ENCODE assay signal across 17 cellular contexts in genomic region chr2:178860551-178860950, GRCh38. TPM values are rescaled to one million over a fixed set of nuclear protein-coding genes. Genes with fewer than 3 reads are reported as not detected.
DNase-seq lines count a peak whose midpoint lies in the region; ATAC-seq and TF ChIP-seq lines count a peak whose summit lies in the region.
"Had no signal": no experiment of that assay in that cellular context is flagged by ENCODE, and none has a peak within 500 bp of the region (broad histone marks: within the 10 kb centered on the region; RNA-seq: fewer than 3 reads in every experiment).

No MANE protein-coding gene starts in this region.

- no peak for TF ChIP-seq CTCF in colonic mucosa (IDR thresholded peaks at IDR 0.05)
- TF ChIP-seq CTCF in testis (IDR thresholded peaks at IDR 0.05), result peak in 2 of 3 experiments; percentile 40 to 41

- no peak overlapping the region for H3K9ac ChIP-seq in colonic mucosa (ENCODE audit: low read depth in 2 of 2, low read length in 2 of 2)

- H3K4me1 ChIP-seq in colonic mucosa (no peaks in the 10 kb centered on the region), testis (peaks cover 2% of the 10 kb centered on the region)

- 36 to 46% methylated on average over 3 of the region's 3 CpGs for WGBS in testis, 2 donors

- H3K4me3 ChIP-seq in colonic mucosa (no peak overlapping the region), testis (no peak overlapping the region)

- H3K9me3 Mint-ChIP-seq in activated CD8-positive, alpha-beta memory T cell treated with anti-CD3 and anti-CD28 coated beads, Interleukin-2, amount 10 ng/mL, durations not matched to agents 7 days and 5 days (ENCODE audit: low read depth), result no peaks in the 10 kb centered on the region
- H3K9me3 Mint-ChIP-seq: activated naive CD8-positive, alpha-beta T cell treated with anti-CD3 and anti-CD28 coated beads, Interleukin-2, amount 50 U/mL, for 24 hours had no signal

- H3K9me3 ChIP-seq in colonic mucosa (no peaks in the 10 kb centered on the region), testis (no peaks in the 10 kb centered on the region)

- intact Hi-C loops in colonic mucosa (cut with DNase I), result no loop called here
- intact Hi-C loops in left ventricle myocardium superior (cut with micrococcal nuclease), result no loop called here
- intact Hi-C loops in testis (cut with DNase I; ENCODE audit: low total_unique reads), result no loop called here

- H3K27ac Mint-ChIP-seq in activated CD8-positive, alpha-beta memory T cell treated with anti-CD3 and anti-CD28 coated beads, Interleukin-2, amount 10 ng/mL, durations not matched to agents 7 days and 5 days, result no peak overlapping the region
- H3K27ac Mint-ChIP-seq: activated naive CD8-positive, alpha-beta T cell treated with anti-CD3 and anti-CD28 coated beads, Interleukin-2, amount 50 U/mL, for 24 hours; progenitor cell of endocrine pancreas; T-helper 17 cell had no signal

- CTCF ChIA-PET in activated CD8-positive, alpha-beta memory T cell treated with anti-CD3 and anti-CD28 coated beads, Interleukin-2, amount 10 ng/mL, durations not matched to agents 7 days and 5 days (lab: Charles Lee), result interaction anchor here (0.5 kb wide), 1 partner anchor 9 kb away, joined by 3 read pairs; no protein-coding TSS in a partner anchor

- no peaks in the 10 kb centered on the region for H3K36me3 ChIP-seq in colonic mucosa
- no peaks in the 10 kb centered on the region for H3K36me3 ChIP-seq in testis (ENCODE audit: low read depth, missing control alignments)

- H3K27me3 Mint-ChIP-seq in activated CD8-positive, alpha-beta memory T cell treated with anti-CD3 and anti-CD28 coated beads, Interleukin-2, amount 10 ng/mL, durations not matched to agents 7 days and 5 days, result no peaks in the 10 kb centered on the region
- H3K27me3 Mint-ChIP-seq: activated naive CD8-positive, alpha-beta T cell treated with anti-CD3 and anti-CD28 coated beads, Interleukin-2, amount 50 U/mL, for 24 hours; progenitor cell of endocrine pancreas had no signal

- DNase-seq in NCI-H446 treated with DMSO at 0.1 percent for 48 hours (lab: John Stamatoyannopoulos, UW), result peak; percentile 86
- peak; percentile 20 for DNase-seq in colonic mucosa
- peak; percentile 52 for DNase-seq in left ventricle myocardium superior
- DNase-seq in testis, result peak; percentile 87
- DNase-seq in stimulated activated CD4-positive, alpha-beta T cell treated with anti-CD3 and anti-CD28 coated beads, Interleukin-4, amount 100 ng/mL, for 4 hours, result no peak
- DNase-seq in activated CD8-positive, alpha-beta memory T cell treated with anti-CD3 and anti-CD28 coated beads, Interleukin-2, amount 10 ng/mL, durations not matched to agents 7 days and 5 days, result no peak
- no peak for DNase-seq in activated CD4-positive, alpha-beta T cell treated with anti-CD3 and anti-CD28 coated beads, Interleukin-2, amount 50 U/mL, for 48 hours
- DNase-seq: activated CD4-positive, CD25-positive, alpha-beta regulatory T cell treated with anti-CD3 and anti-CD28 coated beads, Interleukin-2, amount 50 U/mL, for 72 hours; activated naive CD8-positive, alpha-beta T cell treated with anti-CD3 and anti-CD28 coated beads, Interleukin-2, amount 50 U/mL, for 24 hours; foreskin melanocyte; islet precursor cell; NCI-H1694 treated with DMSO at 0.1 percent for 48 hours; NCI-H774; T-helper 17 cell had no signal

- peak; percentile 45 for ATAC-seq in left ventricle myocardium superior
- ATAC-seq in activated CD8-positive, alpha-beta memory T cell treated with anti-CD3 and anti-CD28 coated beads, Interleukin-2, amount 10 ng/mL, durations not matched to agents 7 days and 5 days, result no peak
- ATAC-seq: activated naive CD8-positive, alpha-beta T cell treated with anti-CD3 and anti-CD28 coated beads, Interleukin-2, amount 50 U/mL, for 24 hours; T-helper 17 cell had no signal

- H3K27me3 ChIP-seq in colonic mucosa (no peaks in the 10 kb centered on the region), testis (no peaks in the 10 kb centered on the region)

- no peaks in the 10 kb centered on the region for H3K4me1 Mint-ChIP-seq in activated CD8-positive, alpha-beta memory T cell treated with anti-CD3 and anti-CD28 coated beads, Interleukin-2, amount 10 ng/mL, durations not matched to agents 7 days and 5 days
- H3K4me1 Mint-ChIP-seq: activated naive CD8-positive, alpha-beta T cell treated with anti-CD3 and anti-CD28 coated beads, Interleukin-2, amount 50 U/mL, for 24 hours; T-helper 17 cell had no signal

- peaks cover 2% of the 10 kb centered on the region for H3K36me3 Mint-ChIP-seq in activated CD8-positive, alpha-beta memory T cell treated with anti-CD3 and anti-CD28 coated beads, Interleukin-2, amount 10 ng/mL, durations not matched to agents 7 days and 5 days

- H3K27ac ChIP-seq in colonic mucosa (no peak overlapping the region), testis (no peak overlapping the region)
- H3K27ac ChIP-seq: C4-2B, HL-60 had no signal

- H3K4me3 Mint-ChIP-seq in activated CD8-positive, alpha-beta memory T cell treated with anti-CD3 and anti-CD28 coated beads, Interleukin-2, amount 10 ng/mL, durations not matched to agents 7 days and 5 days, result no peak overlapping the region
- H3K4me3 Mint-ChIP-seq: activated naive CD8-positive, alpha-beta T cell treated with anti-CD3 and anti-CD28 coated beads, Interleukin-2, amount 50 U/mL, for 24 hours; T-helper 17 cell had no signal

- TF ChIP-seq POLR2A in testis (IDR thresholded peaks at IDR 0.05), result no peak

RNA-seq across cellular contexts. Expression of gene TTN, which starts 53.3 kb away (rescaled TPM):
- total RNA-seq in colonic mucosa (1 to 10 TPM in 1 of 2 donors, under 1 TPM in 1; 0.99 to 1.8 TPM), left ventricle myocardium superior (3,610 TPM), testis (10 to 100 TPM; 30.8 to 49.1 TPM)
- polyA plus RNA-seq in testis (ENCODE audit: insufficient read depth, low read depth, low replicate concordance), result 2.6 TPM
- 10 to 100 TPM in 1 of 2 experiments, 1 to 10 TPM in 1; 7.0 to 11.5 TPM for total RNA-seq in activated CD8-positive, alpha-beta memory T cell treated with anti-CD3 and anti-CD28 coated beads, Interleukin-2, amount 10 ng/mL, durations not matched to agents 7 days and 5 days

Comparison
In these comparisons a context has a peak if more than half of its experiments do, and no peak if none do; other contexts are left out.
1. DNase-seq: peak in NCI-H446 treated with DMSO at 0.1 percent for 48 hours (single experiment), colonic mucosa (single experiment), left ventricle myocardium superior (single experiment) and testis (single experiment); none in stimulated activated CD4-positive, alpha-beta T cell treated with anti-CD3 and anti-CD28 coated beads, Interleukin-4, amount 100 ng/mL, for 4 hours (0 of 2), activated CD8-positive, alpha-beta memory T cell treated with anti-CD3 and anti-CD28 coated beads, Interleukin-2, amount 10 ng/mL, durations not matched to agents 7 days and 5 days (single experiment) and activated CD4-positive, alpha-beta T cell treated with anti-CD3 and anti-CD28 coated beads, Interleukin-2, amount 50 U/mL, for 48 hours (0 of 2).
2. RNA of gene TTN, which starts 53.3 kb away (total RNA-seq): 3,610 TPM in left ventricle myocardium superior (single experiment); 30.8 to 49.1 TPM in testis, 7.0 to 11.5 TPM in activated CD8-positive, alpha-beta memory T cell treated with anti-CD3 and anti-CD28 coated beads, Interleukin-2, amount 10 ng/mL, durations not matched to agents 7 days and 5 days and 0.99 to 1.8 TPM in colonic mucosa; every median in the first group is over 10 times any median in the second.